In the genomic region with DNA sequence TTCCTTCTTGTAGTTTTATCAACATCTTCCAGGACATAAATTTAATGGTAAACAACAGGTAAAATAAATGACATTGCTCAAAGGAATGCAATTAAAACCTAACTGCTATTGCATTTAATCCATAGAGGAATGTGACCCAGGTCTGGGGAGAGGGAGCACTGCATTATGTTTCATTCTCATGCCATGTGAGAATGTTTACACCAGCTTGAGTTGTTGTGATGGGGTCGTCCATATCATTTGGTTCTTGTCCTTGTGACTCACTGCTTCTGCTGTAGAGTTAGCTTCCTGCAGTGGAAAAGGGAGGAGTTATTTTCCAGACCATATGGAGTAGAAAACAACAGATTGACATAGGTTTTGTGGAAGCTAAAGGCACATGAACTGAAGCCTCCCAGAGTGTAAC, we compare ENCODE assay signal across 22 cellular contexts.
DNase-seq lines count a peak whose midpoint lies in the region; ATAC-seq lines count a peak whose summit lies in the region.
"Had no signal": no experiment of that assay in that cellular context is flagged by ENCODE, and none has a peak within 500 bp of the region (broad histone marks: within the 10 kb centered on the region; RNA-seq: fewer than 3 reads in every experiment).

No MANE protein-coding gene starts in this region.

- DNase-seq in NCI-H82 (lab: John Stamatoyannopoulos, UW), result peak; percentile 57
- DNase-seq in NCI-H82 treated with DMSO at 0.1 percent for 48 hours (lab: John Stamatoyannopoulos, UW; ENCODE audit: unreplicated experiment), result no peak
- peak; percentile 95 for DNase-seq in NCI-H2171 treated with DMSO at 0.1 percent for 48 hours (lab: John Stamatoyannopoulos, UW)
- DNase-seq in left kidney (ENCODE audit: low read depth, low spot score), result peak; percentile 37
- no peak for DNase-seq in DMS153 (lab: John Stamatoyannopoulos, UW)
- DNase-seq in putamen (ENCODE audit: low spot score), result no peak
- DNase-seq: ACHN; CD8-positive, alpha-beta T cell; DMS79; GM23248; HCEC 1CT; KBM-7; MM.1S; NCI-H1048; NCI-H1417 treated with DMSO at 0.1 percent for 48 hours; NCI-H1930; NCI-H345; NCI-H774; T-helper 1 cell had no signal

- ATAC-seq in HG03354 (IDR thresholded peaks at IDR 0.05; ENCODE audit: poor library complexity, severe bottlenecking, unreplicated experiment) (no peak), GM21825 (IDR thresholded peaks at IDR 0.05; ENCODE audit: unreplicated experiment) (no peak)
- ATAC-seq: CD8-positive, alpha-beta T cell; Right ventricle myocardium inferior had no signal

Comparison
In these comparisons a context has a peak if more than half of its experiments do, and no peak if none do; other contexts are left out.
1. DNase-seq: peak in NCI-H82 (single experiment), NCI-H2171 treated with DMSO at 0.1 percent for 48 hours (single experiment) and left kidney (single experiment); none in NCI-H82 treated with DMSO at 0.1 percent for 48 hours (single experiment), DMS153 (single experiment) and putamen (single experiment).